In genomic region chr11:72102946-72103753, GRCh38 we compare ENCODE assay signal across 1 cellular context.
TF ChIP-seq lines count a peak whose summit lies in the region.

Gene LAMTOR1, minus strand, starts transcription at chr11:72103297. Its CDS starts 73 bp downstream, at chr11:72103224.

TF ChIP-seq in K562, 482 proteins besides CTCF, POLR2A, EP300 and RAD21 (continued from another document and continues in another):
- no peak for TF ChIP-seq RERE (CRISPR knock-in tag; IDR thresholded peaks at IDR 0.05; ENCODE audit: borderline replicate concordance)
- TF ChIP-seq POLR2AphosphoS5 (IDR thresholded peaks at IDR 0.05; ENCODE audit: control insufficient read depth, insufficient read depth, low read depth, low read length) = peak; percentile 74; the same call in 1 of the 2 replicates
- peak; percentile 26; the same call in 1 of the 2 replicates for TF ChIP-seq CREB1 (IDR thresholded peaks at IDR 0.05)
- TF ChIP-seq CREB1 (CRISPR knock-in tag; IDR thresholded peaks at IDR 0.05) = peak; percentile 43; the same call in 1 of the 2 replicates
- TF ChIP-seq SETDB1 (IDR thresholded peaks at IDR 0.05; ENCODE audit: low read length) = no peak
- peak; percentile 93 for TF ChIP-seq L3MBTL2 (IDR thresholded peaks at IDR 0.05)
- peak; percentile 96 for TF ChIP-seq ELF1 (tag; IDR thresholded peaks at IDR 0.05)
- TF ChIP-seq TEAD4 (IDR thresholded peaks at IDR 0.05; ENCODE audit: low read length) = 0 out of 2 replicates have a peak, but pooled peaks have one; percentile 24
- no peak for TF ChIP-seq TEAD4 (CRISPR knock-in tag; IDR thresholded peaks at IDR 0.05; ENCODE audit: borderline replicate concordance)
- TF ChIP-seq E2F6 (IDR thresholded peaks at IDR 0.05; ENCODE audit: borderline replicate concordance in 1 of 2, extremely low read depth in 1 of 2, insufficient read depth in 1 of 2, insufficient read length in 1 of 2, low read depth in 1 of 2, low read length in 1 of 2, poor library complexity in 1 of 2, severe bottlenecking in 1 of 2) = peak; percentile 87 to 93
- TF ChIP-seq HES1 (IDR thresholded peaks at IDR 0.05; ENCODE audit: low read depth) = no peak
- peak; percentile 52; the same call in 1 of the 2 replicates for TF ChIP-seq KLF13 (tag; IDR thresholded peaks at IDR 0.05; ENCODE audit: borderline replicate concordance, low read depth)
- peak; percentile 47; the same call in 1 of the 2 replicates for TF ChIP-seq ZNF583 (CRISPR knock-in tag; IDR thresholded peaks at IDR 0.05)
- TF ChIP-seq SREBF1 (IDR thresholded peaks at IDR 0.05; ENCODE audit: borderline replicate concordance, low read depth, low read length) = peak; percentile 96
- peak in 1 of 2 experiments; percentile 69; a peak in 2 of 4 replicates for TF ChIP-seq SIN3A (IDR thresholded peaks at IDR 0.05; ENCODE audit: borderline replicate concordance in 2 of 2, control insufficient read depth in 1 of 2, low read depth in 2 of 2, low read length in 2 of 2)
- TF ChIP-seq ZNF77 (CRISPR knock-in tag; IDR thresholded peaks at IDR 0.05) = no peak
- no peak for TF ChIP-seq ZSCAN29 (IDR thresholded peaks at IDR 0.05)
- TF ChIP-seq ZBTB1 (CRISPR knock-in tag; IDR thresholded peaks at IDR 0.05; ENCODE audit: borderline replicate concordance, low read depth) = no peak
- 0 out of 2 replicates have a peak, but pooled peaks have one; percentile 30 for TF ChIP-seq ZBTB17 (CRISPR knock-in tag; IDR thresholded peaks at IDR 0.05)
- TF ChIP-seq IRF9 (tag; IDR thresholded peaks at IDR 0.05) = no peak
- TF ChIP-seq PML (IDR thresholded peaks at IDR 0.05; ENCODE audit: low read length) = peak; percentile 41
- peak; percentile 85 for TF ChIP-seq EP400 (IDR thresholded peaks at IDR 0.05)
- TF ChIP-seq ETV5 (CRISPR knock-in tag; IDR thresholded peaks at IDR 0.05; ENCODE audit: low read depth) = peak; percentile 83
- TF ChIP-seq TAF9B (IDR thresholded peaks at IDR 0.05; ENCODE audit: partially characterized antibody) = peak; percentile 62
- peak; percentile 96 for TF ChIP-seq CBFA2T2 (conservative IDR thresholded peaks at IDR 0.05)
- 0 out of 2 replicates have a peak, but pooled peaks have one; percentile 15 for TF ChIP-seq TCF3 (CRISPR knock-in tag; IDR thresholded peaks at IDR 0.05)
- TF ChIP-seq USF2 (CRISPR knock-in tag; IDR thresholded peaks at IDR 0.05) = peak; percentile 95
- no peak for TF ChIP-seq ZNF766 (CRISPR knock-in tag; conservative IDR thresholded peaks at IDR 0.05)
- no peak for TF ChIP-seq NR4A1 (CRISPR knock-in tag; IDR thresholded peaks at IDR 0.05)
- peak; percentile 90 for TF ChIP-seq NR4A1 (tag; IDR thresholded peaks at IDR 0.05)
- TF ChIP-seq TFAM (CRISPR knock-in tag; conservative IDR thresholded peaks at IDR 0.05) = no peak
- no peak for TF ChIP-seq ZNF124 (CRISPR knock-in tag; IDR thresholded peaks at IDR 0.05)
- no peak for TF ChIP-seq XRCC4 (IDR thresholded peaks at IDR 0.05; ENCODE audit: extremely low read depth, insufficient read depth, insufficient read length)
- no peak for TF ChIP-seq FOXJ3 (CRISPR knock-in tag; IDR thresholded peaks at IDR 0.05)
- TF ChIP-seq NBN (IDR thresholded peaks at IDR 0.05; ENCODE audit: low read depth) = peak; percentile 14; the same call in 1 of the 2 replicates
- TF ChIP-seq MBD1 (CRISPR knock-in tag; IDR thresholded peaks at IDR 0.05) = no peak
- TF ChIP-seq CREB3 (tag; conservative IDR thresholded peaks at IDR 0.05; ENCODE audit: low read depth) = peak; percentile 82; the same call in 1 of the 2 replicates
- TF ChIP-seq SOX6 (IDR thresholded peaks at IDR 0.05) = peak; percentile 57; the same call in 1 of the 2 replicates
- TF ChIP-seq PHF21A (IDR thresholded peaks at IDR 0.05; ENCODE audit: borderline replicate concordance, low read depth) = peak; percentile 27; the same call in 1 of the 2 replicates
- TF ChIP-seq OTX1 (CRISPR knock-in tag; IDR thresholded peaks at IDR 0.05) = 0 out of 2 replicates have a peak, but pooled peaks have one; percentile 65
- peak in 1 of 2 experiments; percentile 78 for TF ChIP-seq AFF1 (IDR thresholded peaks at IDR 0.05; ENCODE audit: low read depth in 1 of 2, partially characterized antibody in 2 of 2)
- no peak for TF ChIP-seq ZNF165 (CRISPR knock-in tag; IDR thresholded peaks at IDR 0.05; ENCODE audit: borderline replicate concordance)
- TF ChIP-seq TRIM28 (IDR thresholded peaks at IDR 0.05) = 0 out of 2 replicates have a peak, but pooled peaks have one; percentile 12
- TF ChIP-seq ZNF324 (CRISPR knock-in tag; IDR thresholded peaks at IDR 0.05) = no peak
- TF ChIP-seq TAF7 (tag; IDR thresholded peaks at IDR 0.05) = peak; percentile 64
- TF ChIP-seq NFIX (CRISPR knock-in tag; IDR thresholded peaks at IDR 0.05; ENCODE audit: low read depth) = no peak
- TF ChIP-seq RBFOX2 (IDR thresholded peaks at IDR 0.05; ENCODE audit: low read depth, low read length) = peak; percentile 95
- TF ChIP-seq CBFB (CRISPR knock-in tag; IDR thresholded peaks at IDR 0.05) = peak; percentile 80; the same call in 1 of the 2 replicates
- TF ChIP-seq HMGN3 (IDR thresholded peaks at IDR 0.05; ENCODE audit: borderline replicate concordance, extremely low read depth, insufficient read length, low read depth, low read length) = peak; percentile 70
- no peak for TF ChIP-seq ZNF239 (CRISPR knock-in tag; IDR thresholded peaks at IDR 0.05)
- peak; percentile 65 for TF ChIP-seq ZNF584 (CRISPR knock-in tag; IDR thresholded peaks at IDR 0.05; ENCODE audit: low read depth)
- peak; percentile 99 for TF ChIP-seq VEZF1 (CRISPR knock-in tag; IDR thresholded peaks at IDR 0.05)
- no peak for TF ChIP-seq NR2C2 (CRISPR knock-in tag; IDR thresholded peaks at IDR 0.05)
- TF ChIP-seq NR2C2 (tag; IDR thresholded peaks at IDR 0.05) = peak; percentile 94
